ENCODE assay signal across 8 cellular contexts in the genomic region with DNA sequence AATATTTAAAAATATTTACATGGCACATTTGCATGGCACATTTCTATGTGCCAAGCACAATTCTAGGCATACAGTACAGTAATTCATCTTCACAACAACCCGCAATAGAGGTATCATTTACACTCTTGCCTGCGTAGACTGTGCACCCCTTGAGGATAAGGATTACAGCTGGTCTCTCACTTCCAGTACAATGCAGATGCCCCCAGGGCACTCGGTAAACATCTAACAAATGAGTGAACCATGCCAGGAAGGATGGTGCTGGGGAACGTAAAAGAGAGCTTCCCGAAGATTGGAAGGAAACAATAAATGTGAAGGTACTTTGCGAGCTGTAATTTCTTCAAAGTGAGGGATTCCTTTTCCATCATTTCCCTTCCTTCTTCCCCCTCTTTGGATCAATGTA. TPM values are rescaled to one million over a fixed set of nuclear protein-coding genes. Genes with fewer than 3 reads are reported as not detected.
DNase-seq lines count a peak whose midpoint lies in the region; ATAC-seq and TF ChIP-seq lines count a peak whose summit lies in the region.

No MANE protein-coding gene starts in this region.

- intact Hi-C loops in left ventricle myocardium inferior (cut with micrococcal nuclease) = no loop called here
- intact Hi-C loops in Right ventricle myocardium superior (cut with DNase I) = no loop called here

- H3K9me3 ChIP-seq in left ventricle myocardium inferior (replicated peaks) (no peaks in the 10 kb centered on the region), liver (ENCODE audit: control insufficient read depth in 4 of 4, low read length in 3 of 4) (no peaks in the 10 kb centered on the region)

- DNase-seq in left ventricle myocardium inferior (no peak), Right ventricle myocardium superior (no peak), DMS153 treated with DMSO at 0.1 percent for 48 hours (lab: John Stamatoyannopoulos, UW; ENCODE audit: unreplicated experiment) (no peak), globus pallidus (ENCODE audit: low spot score) (no peak), NCI-H1048 (lab: John Stamatoyannopoulos, UW) (no peak)
- DNase-seq in activated naive CD8-positive, alpha-beta T cell treated with anti-CD3 and anti-CD28 coated beads, Interleukin-2, amount 10 ng/mL, durations not matched to agents 7 days and 5 days = no peak

- no peaks in the 10 kb centered on the region for H3K27me3 Mint-ChIP-seq in activated naive CD8-positive, alpha-beta T cell treated with anti-CD3 and anti-CD28 coated beads, Interleukin-2, amount 10 ng/mL, durations not matched to agents 7 days and 5 days

- H3K9me3 Mint-ChIP-seq in activated naive CD8-positive, alpha-beta T cell treated with anti-CD3 and anti-CD28 coated beads, Interleukin-2, amount 10 ng/mL, durations not matched to agents 7 days and 5 days = no peaks in the 10 kb centered on the region

- H3K27ac ChIP-seq in left ventricle myocardium inferior (replicated peaks) = peak overlapping the region; percentile 94
- H3K27ac ChIP-seq in liver (ENCODE audit: low read depth in 1 of 2, low read length in 2 of 2) = peak overlapping the region; percentile 92 to 97

- H3K4me1 ChIP-seq in left ventricle myocardium inferior (peaks cover 48% of the 10 kb centered on the region), liver (ENCODE audit: control insufficient read depth in 4 of 4, insufficient read depth in 4 of 4, low read length in 3 of 4) (peaks cover 2 to 45% (median 29%) of the 10 kb centered on the region in 4 donors)

- no peak for TF ChIP-seq CTCF in left ventricle myocardium inferior (IDR thresholded peaks at IDR 0.05; ENCODE audit: borderline replicate concordance)
- TF ChIP-seq CTCF in liver (IDR thresholded peaks at IDR 0.05; ENCODE audit: low read depth, low read length, missing input control) = no peak

- peak overlapping the region; percentile 46 to 97 for H3K9ac ChIP-seq in liver (ENCODE audit: low read depth in 1 of 2, low read length in 2 of 2)

- H3K4me1 Mint-ChIP-seq in activated naive CD8-positive, alpha-beta T cell treated with anti-CD3 and anti-CD28 coated beads, Interleukin-2, amount 10 ng/mL, durations not matched to agents 7 days and 5 days = peaks cover 30% of the 10 kb centered on the region

- 62% methylated on average over 6 of the region's 6 CpGs for WGBS in liver

- no peaks in the 10 kb centered on the region for H3K36me3 Mint-ChIP-seq in activated naive CD8-positive, alpha-beta T cell treated with anti-CD3 and anti-CD28 coated beads, Interleukin-2, amount 10 ng/mL, durations not matched to agents 7 days and 5 days

- H3K36me3 ChIP-seq in left ventricle myocardium inferior = peaks cover 38% of the 10 kb centered on the region
- peaks cover 0 to 30% (median 22%) of the 10 kb centered on the region in 4 donors for H3K36me3 ChIP-seq in liver (ENCODE audit: control insufficient read depth in 4 of 4, insufficient read depth in 3 of 4, low read depth in 1 of 4, low read length in 3 of 4)

- no peaks in the 10 kb centered on the region for H3K27me3 ChIP-seq in left ventricle myocardium inferior (ENCODE audit: low read depth)
- H3K27me3 ChIP-seq in liver (ENCODE audit: control insufficient read depth in 4 of 4, insufficient read depth in 4 of 4, low read length in 3 of 4) = no peaks in the 10 kb centered on the region

- H3K27ac Mint-ChIP-seq in activated naive CD8-positive, alpha-beta T cell treated with anti-CD3 and anti-CD28 coated beads, Interleukin-2, amount 10 ng/mL, durations not matched to agents 7 days and 5 days = peak overlapping the region; percentile 91

- peak overlapping the region; percentile 81 for H3K4me3 Mint-ChIP-seq in activated naive CD8-positive, alpha-beta T cell treated with anti-CD3 and anti-CD28 coated beads, Interleukin-2, amount 10 ng/mL, durations not matched to agents 7 days and 5 days

- peak overlapping the region; percentile 90 for H3K4me3 ChIP-seq in left ventricle myocardium inferior
- peak overlapping the region; percentile 86 to 93 (median 91) for H3K4me3 ChIP-seq in liver (ENCODE audit: low read depth in 1 of 3, low read length in 3 of 3)

- no peak for TF ChIP-seq RAD21 in liver (IDR thresholded peaks at IDR 0.05)

- POLR2A ChIA-PET in activated naive CD8-positive, alpha-beta T cell treated with anti-CD3 and anti-CD28 coated beads, Interleukin-2, amount 10 ng/mL, durations not matched to agents 7 days and 5 days (lab: Charles Lee) = interaction anchor here (0.6 to 1.8 kb wide), 4 partner anchors 10 to 36 kb away, joined by 3 to 20 read pairs (median 4); partner anchors contain the start of gene TMEM109

- ATAC-seq in Right ventricle myocardium superior (ENCODE audit: poor library complexity) = no peak
- ATAC-seq in activated naive CD8-positive, alpha-beta T cell treated with anti-CD3 and anti-CD28 coated beads, Interleukin-2, amount 10 ng/mL, durations not matched to agents 7 days and 5 days (ENCODE audit: low read depth) = no peak
- ATAC-seq in HG03469 (IDR thresholded peaks at IDR 0.05; ENCODE audit: unreplicated experiment) = no peak

TF ChIP-seq in liver, 16 proteins besides CTCF, POLR2A, EP300 and RAD21 (continues in another document):
- TF ChIP-seq NR2F2 (IDR thresholded peaks at IDR 0.05) (no peak), JUND (IDR thresholded peaks at IDR 0.05) (no peak), ATF3 (IDR thresholded peaks at IDR 0.05) (no peak), EGR1 (IDR thresholded peaks at IDR 0.05; ENCODE audit: low read depth in 2 of 2) (no peak), GABPA (IDR thresholded peaks at IDR 0.05 in 1 of 2, conservative IDR thresholded peaks at IDR 0.05 in 1 of 2) (no peak), HNF4A (conservative IDR thresholded peaks at IDR 0.05) (no peak), MAX (IDR thresholded peaks at IDR 0.05) (no peak), TAF1 (conservative IDR thresholded peaks at IDR 0.05) (no peak), HNF4G (IDR thresholded peaks at IDR 0.05) (no peak), SP1 (IDR thresholded peaks at IDR 0.05) (no peak), YY1 (IDR thresholded peaks at IDR 0.05) (no peak), RXRA (IDR thresholded peaks at IDR 0.05) (no peak)
- TF ChIP-seq, protein P1, sequence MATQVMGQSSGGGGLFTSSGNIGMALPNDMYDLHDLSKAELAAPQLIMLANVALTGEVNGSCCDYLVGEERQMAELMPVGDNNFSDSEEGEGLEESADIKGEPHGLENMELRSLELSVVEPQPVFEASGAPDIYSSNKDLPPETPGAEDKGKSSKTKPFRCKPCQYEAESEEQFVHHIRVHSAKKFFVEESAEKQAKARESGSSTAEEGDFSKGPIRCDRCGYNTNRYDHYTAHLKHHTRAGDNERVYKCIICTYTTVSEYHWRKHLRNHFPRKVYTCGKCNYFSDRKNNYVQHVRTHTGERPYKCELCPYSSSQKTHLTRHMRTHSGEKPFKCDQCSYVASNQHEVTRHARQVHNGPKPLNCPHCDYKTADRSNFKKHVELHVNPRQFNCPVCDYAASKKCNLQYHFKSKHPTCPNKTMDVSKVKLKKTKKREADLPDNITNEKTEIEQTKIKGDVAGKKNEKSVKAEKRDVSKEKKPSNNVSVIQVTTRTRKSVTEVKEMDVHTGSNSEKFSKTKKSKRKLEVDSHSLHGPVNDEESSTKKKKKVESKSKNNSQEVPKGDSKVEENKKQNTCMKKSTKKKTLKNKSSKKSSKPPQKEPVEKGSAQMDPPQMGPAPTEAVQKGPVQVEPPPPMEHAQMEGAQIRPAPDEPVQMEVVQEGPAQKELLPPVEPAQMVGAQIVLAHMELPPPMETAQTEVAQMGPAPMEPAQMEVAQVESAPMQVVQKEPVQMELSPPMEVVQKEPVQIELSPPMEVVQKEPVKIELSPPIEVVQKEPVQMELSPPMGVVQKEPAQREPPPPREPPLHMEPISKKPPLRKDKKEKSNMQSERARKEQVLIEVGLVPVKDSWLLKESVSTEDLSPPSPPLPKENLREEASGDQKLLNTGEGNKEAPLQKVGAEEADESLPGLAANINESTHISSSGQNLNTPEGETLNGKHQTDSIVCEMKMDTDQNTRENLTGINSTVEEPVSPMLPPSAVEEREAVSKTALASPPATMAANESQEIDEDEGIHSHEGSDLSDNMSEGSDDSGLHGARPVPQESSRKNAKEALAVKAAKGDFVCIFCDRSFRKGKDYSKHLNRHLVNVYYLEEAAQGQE (IDR thresholded peaks at IDR 0.05) = no peak

RNA-seq across cellular contexts. Expression of gene PRPF19, which starts 1.3 kb away (rescaled TPM):
- total RNA-seq in left ventricle myocardium inferior (36.5 TPM), Right ventricle myocardium superior (34.0 TPM), liver (10 to 100 TPM; 36.2 to 44.6 TPM)
- 100 to 1,000 TPM in 1 of 2 experiments, 10 to 100 TPM in 1; 97.7 to 103 TPM for total RNA-seq in activated naive CD8-positive, alpha-beta T cell treated with anti-CD3 and anti-CD28 coated beads, Interleukin-2, amount 10 ng/mL, durations not matched to agents 7 days and 5 days
- polyA plus RNA-seq in liver = 10 to 100 TPM; 25.4 to 57.1 TPM

RNA-seq across cellular contexts. Expression of gene TMEM109, which starts 8.9 kb away (rescaled TPM):
- 86.7 TPM for total RNA-seq in left ventricle myocardium inferior
- 82.2 TPM for total RNA-seq in Right ventricle myocardium superior
- total RNA-seq in activated naive CD8-positive, alpha-beta T cell treated with anti-CD3 and anti-CD28 coated beads, Interleukin-2, amount 10 ng/mL, durations not matched to agents 7 days and 5 days = 100 to 1,000 TPM in 1 of 2 experiments, 10 to 100 TPM in 1; 97.8 to 102 TPM
- total RNA-seq in liver = 10 to 100 TPM; 20.6 to 21.2 TPM
- polyA plus RNA-seq in liver = 10 to 100 TPM; 40.0 to 40.3 TPM

RNA-seq across cellular contexts. Expression of gene TMEM132A, which starts 19.2 kb away (rescaled TPM):
- total RNA-seq in left ventricle myocardium inferior (6.4 TPM), Right ventricle myocardium superior (6.5 TPM), liver (1 to 10 TPM; 1.0 to 1.6 TPM)
- 1 to 10 TPM in 1 of 2 experiments, under 1 TPM in 1; 0.80 to 1.3 TPM for total RNA-seq in activated naive CD8-positive, alpha-beta T cell treated with anti-CD3 and anti-CD28 coated beads, Interleukin-2, amount 10 ng/mL, durations not matched to agents 7 days and 5 days
- polyA plus RNA-seq in liver = 1 to 10 TPM in 1 of 2 donors, under 1 TPM in 1; 0.60 to 1.1 TPM

RNA-seq across cellular contexts. Expression of gene ZP1, which starts 37.7 kb away (rescaled TPM):
- not detected for total RNA-seq in left ventricle myocardium inferior
- not detected for total RNA-seq in Right ventricle myocardium superior
- under 1 TPM; 0.44 to 0.60 TPM for total RNA-seq in activated naive CD8-positive, alpha-beta T cell treated with anti-CD3 and anti-CD28 coated beads, Interleukin-2, amount 10 ng/mL, durations not matched to agents 7 days and 5 days
- not detected for total RNA-seq in liver
- not detected for polyA plus RNA-seq in liver

RNA-seq across cellular contexts. Expression of gene SLC15A3, which starts 46.9 kb away (rescaled TPM):
- total RNA-seq in left ventricle myocardium inferior (15.4 TPM), Right ventricle myocardium superior (19.1 TPM), liver (10 to 100 TPM in 1 of 2 donors, 1 to 10 TPM in 1; 9.0 to 20.9 TPM)
- 1 to 10 TPM; 7.2 to 7.4 TPM for total RNA-seq in activated naive CD8-positive, alpha-beta T cell treated with anti-CD3 and anti-CD28 coated beads, Interleukin-2, amount 10 ng/mL, durations not matched to agents 7 days and 5 days
- 10 to 100 TPM; 13.1 to 19.6 TPM for polyA plus RNA-seq in liver
